8 cellular contexts compared by ENCODE assay signal in the genomic region with DNA sequence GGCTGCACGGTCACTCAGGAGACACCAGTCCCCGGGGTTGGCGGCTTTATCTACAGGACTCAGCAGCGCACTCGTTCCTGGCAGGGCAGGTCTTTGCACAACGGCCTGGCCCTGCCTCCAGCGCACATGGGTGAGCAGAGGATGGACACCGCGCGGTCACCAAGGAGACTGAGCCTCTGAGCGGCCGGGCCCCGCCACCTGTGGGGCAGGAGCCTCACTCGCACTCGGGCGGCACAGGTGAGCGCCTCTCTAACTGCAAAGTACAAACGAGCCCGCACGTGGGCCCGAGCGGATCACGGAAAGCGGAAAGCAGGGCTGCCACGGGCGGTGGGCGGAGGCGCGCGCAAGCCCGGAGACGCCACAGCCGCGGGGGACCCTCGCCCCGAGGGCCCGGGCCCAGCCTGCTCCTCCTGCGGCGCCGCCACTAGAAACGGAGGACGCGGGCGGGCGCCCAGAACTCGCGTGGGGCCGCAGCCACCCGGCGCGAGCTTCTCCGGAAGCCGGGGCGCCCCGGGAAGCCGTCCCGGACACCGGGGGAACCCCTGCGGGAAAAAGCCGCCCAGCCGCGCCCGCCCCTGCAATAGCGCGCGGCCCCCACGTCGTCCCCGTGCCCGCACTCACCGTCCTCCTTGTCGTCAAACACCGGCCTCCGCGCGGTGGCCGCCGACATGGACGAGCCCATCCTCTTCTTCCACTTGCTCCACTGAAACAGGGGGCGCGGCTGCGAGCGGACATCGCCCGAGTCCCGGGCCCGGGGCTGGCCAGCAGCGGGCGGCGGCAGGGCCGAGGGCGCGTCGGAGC. TPM values are rescaled to one million over a fixed set of nuclear protein-coding genes. Genes with fewer than 3 reads are reported as not detected.
A peak's percentile ranks its signal among the peaks of the same experiment; 100 is the strongest.
DNase-seq lines count a peak whose midpoint lies in the region; ATAC-seq and TF ChIP-seq lines count a peak whose summit lies in the region.

No MANE protein-coding gene starts in this region.

- no peaks in the 10 kb centered on the region for H3K9me3 ChIP-seq in osteoblast (ENCODE audit: low read depth, low read length)

- H3K4me1 ChIP-seq in GM23338 (ENCODE audit: insufficient read depth) (no peaks in the 10 kb centered on the region; the same call in 1 of the 2 replicates), osteoblast (ENCODE audit: insufficient read depth, low read length) (peaks cover 4% of the 10 kb centered on the region)

- peak overlapping the region; percentile 66; the same call in 1 of the 2 replicates for H2AFZ ChIP-seq in GM23338
- H2AFZ ChIP-seq in osteoblast (ENCODE audit: low read length), result no peak overlapping the region

- H4K20me1 ChIP-seq in GM23338 (replicated peaks; ENCODE audit: insufficient read depth), result no peaks in the 10 kb centered on the region
- peaks cover 6% of the 10 kb centered on the region for H4K20me1 ChIP-seq in osteoblast (ENCODE audit: insufficient read depth, low read length)

- H3K27ac ChIP-seq in GM23338 (ENCODE audit: low read depth) (no peak overlapping the region), osteoblast (ENCODE audit: low read depth, low read length) (no peak overlapping the region)

- peak; percentile 25 for DNase-seq in DMS79 treated with DMSO at 0.1 percent for 48 hours (lab: John Stamatoyannopoulos, UW)
- peak; percentile 70 for DNase-seq in GM23338 (ENCODE audit: low spot score)
- DNase-seq in NCI-H1930 (lab: John Stamatoyannopoulos, UW), result peak; percentile 13 to 14
- DNase-seq in activated T-cell treated with anti-CD3 and anti-CD28 coated beads, Interleukin-2, amount 50 U/mL, for 48 hours, result peak; percentile 49 to 52
- peak; percentile 10 for DNase-seq in fibroblast of pulmonary artery (ENCODE audit: low read depth)
- DNase-seq in osteoblast (ENCODE audit: insufficient read length, low spot score, missing footprints), result peak; percentile 88
- DNase-seq in superior temporal gyrus (ENCODE audit: extremely low spot score), result no peak

- H3F3A ChIP-seq in GM23338 (replicated peaks; ENCODE audit: low read depth), result no peaks in the 10 kb centered on the region

- peaks cover 17% of the 10 kb centered on the region for H3K36me3 Mint-ChIP-seq in GM23338 (ENCODE audit: low read depth)

- H3K4me3 ChIP-seq in GM23338, result peak overlapping the region; percentile 62
- peak overlapping the region; percentile 45 for H3K4me3 ChIP-seq in fibroblast of pulmonary artery (replicated peaks; ENCODE audit: low read depth, low read length)
- H3K4me3 ChIP-seq in osteoblast (ENCODE audit: insufficient read depth, low read length), result peak overlapping the region; percentile 66

- H3K4me2 ChIP-seq in GM23338 (peak overlapping the region; percentile 81), osteoblast (ENCODE audit: insufficient read depth, low read length) (peak overlapping the region; percentile 66)

- H3K79me2 ChIP-seq in GM23338 (replicated peaks; ENCODE audit: insufficient read depth) (no peaks in the 10 kb centered on the region), osteoblast (ENCODE audit: insufficient read depth, low read length) (no peaks in the 10 kb centered on the region)

- ATAC-seq in GM23338 (peak; percentile 17), GM21737 (IDR thresholded peaks at IDR 0.05; ENCODE audit: unreplicated experiment) (no peak)

- H3K9me3 Mint-ChIP-seq in GM23338, result peaks cover 23% of the 10 kb centered on the region

- H3K27me3 ChIP-seq in GM23338 (ENCODE audit: insufficient read depth), result peaks cover 42% of the 10 kb centered on the region
- peaks cover 26% of the 10 kb centered on the region for H3K27me3 ChIP-seq in osteoblast (ENCODE audit: insufficient read depth, low read length)

- TF ChIP-seq CTCF in GM23338 (conservative IDR thresholded peaks at IDR 0.05; ENCODE audit: low read depth in 2 of 2) (0 out of 4 replicates have a peak, but pooled peaks of 1 of the 2 experiments have one; percentile 0), fibroblast of pulmonary artery (IDR thresholded peaks at IDR 0.05; ENCODE audit: low read length, missing control alignments) (no peak), osteoblast (IDR thresholded peaks at IDR 0.05; ENCODE audit: extremely low read depth, low read depth, low read length) (no peak)

- H3K36me3 ChIP-seq in GM23338 (ENCODE audit: insufficient read depth) (peaks cover 4% of the 10 kb centered on the region; the same call in 1 of the 2 replicates), osteoblast (ENCODE audit: insufficient read depth, low read length) (no peaks in the 10 kb centered on the region)

- no peak overlapping the region for H3K27ac Mint-ChIP-seq in GM23338

- H3K27me3 Mint-ChIP-seq in GM23338 (ENCODE audit: insufficient read depth, low read depth, poor library complexity), result peaks cover 38% of the 10 kb centered on the region

- peaks cover 18% of the 10 kb centered on the region for H3K4me1 Mint-ChIP-seq in GM23338

- no peaks in the 10 kb centered on the region for H3K9me2 ChIP-seq in GM23338 (ENCODE audit: insufficient read depth)

- peak overlapping the region; percentile 87 for H3K4me3 Mint-ChIP-seq in GM23338

TF ChIP-seq in GM23338, 12 proteins besides CTCF, POLR2A, EP300 and RAD21 (continues in another document):
- no peak for TF ChIP-seq ZNF114 (CRISPR knock-in tag; IDR thresholded peaks at IDR 0.05)
- TF ChIP-seq, protein P1, sequence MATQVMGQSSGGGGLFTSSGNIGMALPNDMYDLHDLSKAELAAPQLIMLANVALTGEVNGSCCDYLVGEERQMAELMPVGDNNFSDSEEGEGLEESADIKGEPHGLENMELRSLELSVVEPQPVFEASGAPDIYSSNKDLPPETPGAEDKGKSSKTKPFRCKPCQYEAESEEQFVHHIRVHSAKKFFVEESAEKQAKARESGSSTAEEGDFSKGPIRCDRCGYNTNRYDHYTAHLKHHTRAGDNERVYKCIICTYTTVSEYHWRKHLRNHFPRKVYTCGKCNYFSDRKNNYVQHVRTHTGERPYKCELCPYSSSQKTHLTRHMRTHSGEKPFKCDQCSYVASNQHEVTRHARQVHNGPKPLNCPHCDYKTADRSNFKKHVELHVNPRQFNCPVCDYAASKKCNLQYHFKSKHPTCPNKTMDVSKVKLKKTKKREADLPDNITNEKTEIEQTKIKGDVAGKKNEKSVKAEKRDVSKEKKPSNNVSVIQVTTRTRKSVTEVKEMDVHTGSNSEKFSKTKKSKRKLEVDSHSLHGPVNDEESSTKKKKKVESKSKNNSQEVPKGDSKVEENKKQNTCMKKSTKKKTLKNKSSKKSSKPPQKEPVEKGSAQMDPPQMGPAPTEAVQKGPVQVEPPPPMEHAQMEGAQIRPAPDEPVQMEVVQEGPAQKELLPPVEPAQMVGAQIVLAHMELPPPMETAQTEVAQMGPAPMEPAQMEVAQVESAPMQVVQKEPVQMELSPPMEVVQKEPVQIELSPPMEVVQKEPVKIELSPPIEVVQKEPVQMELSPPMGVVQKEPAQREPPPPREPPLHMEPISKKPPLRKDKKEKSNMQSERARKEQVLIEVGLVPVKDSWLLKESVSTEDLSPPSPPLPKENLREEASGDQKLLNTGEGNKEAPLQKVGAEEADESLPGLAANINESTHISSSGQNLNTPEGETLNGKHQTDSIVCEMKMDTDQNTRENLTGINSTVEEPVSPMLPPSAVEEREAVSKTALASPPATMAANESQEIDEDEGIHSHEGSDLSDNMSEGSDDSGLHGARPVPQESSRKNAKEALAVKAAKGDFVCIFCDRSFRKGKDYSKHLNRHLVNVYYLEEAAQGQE (IDR thresholded peaks at IDR 0.05; ENCODE audit: unreplicated experiment), result no peak
- no peak for TF ChIP-seq POLR2AphosphoS5 (IDR thresholded peaks at IDR 0.05; ENCODE audit: low read depth)
- TF ChIP-seq EZH2 (IDR thresholded peaks at IDR 0.05; ENCODE audit: low read depth, unreplicated experiment), result no peak
- TF ChIP-seq EZH2phosphoT487 (IDR thresholded peaks at IDR 0.05; ENCODE audit: unreplicated experiment), result no peak
- TF ChIP-seq ZNF331 (CRISPR knock-in tag; IDR thresholded peaks at IDR 0.05; ENCODE audit: low read depth), result no peak
- no peak for TF ChIP-seq CREB1 (CRISPR knock-in tag; IDR thresholded peaks at IDR 0.05; ENCODE audit: low read depth)
- TF ChIP-seq, protein P2, sequence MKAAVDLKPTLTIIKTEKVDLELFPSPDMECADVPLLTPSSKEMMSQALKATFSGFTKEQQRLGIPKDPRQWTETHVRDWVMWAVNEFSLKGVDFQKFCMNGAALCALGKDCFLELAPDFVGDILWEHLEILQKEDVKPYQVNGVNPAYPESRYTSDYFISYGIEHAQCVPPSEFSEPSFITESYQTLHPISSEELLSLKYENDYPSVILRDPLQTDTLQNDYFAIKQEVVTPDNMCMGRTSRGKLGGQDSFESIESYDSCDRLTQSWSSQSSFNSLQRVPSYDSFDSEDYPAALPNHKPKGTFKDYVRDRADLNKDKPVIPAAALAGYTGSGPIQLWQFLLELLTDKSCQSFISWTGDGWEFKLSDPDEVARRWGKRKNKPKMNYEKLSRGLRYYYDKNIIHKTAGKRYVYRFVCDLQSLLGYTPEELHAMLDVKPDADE (IDR thresholded peaks at IDR 0.05), result no peak
- TF ChIP-seq JUNB (IDR thresholded peaks at IDR 0.05; ENCODE audit: unreplicated experiment), result no peak

RNA-seq across cellular contexts. Expression of a gene that starts 0.6 kb away (rescaled TPM):
- 8.0 and 10.2 TPM in 2 replicates for total RNA-seq in GM23338 (2014; rRNA removed; shearing (Covaris generic))
- 20.5 and 24.1 TPM in 2 replicates for polyA plus RNA-seq in GM23338 (2016; fragmentation: Nextera tagmentation; extraction: Ambion mirVana)
- 12.7 and 14.5 TPM in 2 replicates for total RNA-seq in osteoblast

RNA-seq across cellular contexts. Expression of a gene that starts 24.8 kb away (rescaled TPM):
- total RNA-seq in GM23338 (2014; rRNA removed; shearing (Covaris generic)), result 3.1 and 3.5 TPM in 2 replicates
- polyA plus RNA-seq in GM23338 (2016; fragmentation: Nextera tagmentation; extraction: Ambion mirVana), result 2.2 and 2.9 TPM in 2 replicates
- 11.2 and 13.4 TPM in 2 replicates for total RNA-seq in osteoblast
